ENCODE assay signal across 11 cellular contexts in genomic region chr4:185965456-185966384, GRCh38.
DNase-seq lines count a peak whose midpoint lies in the region; ATAC-seq, FAIRE-seq and TF ChIP-seq lines count a peak whose summit lies in the region.
"Had no signal": no experiment of that assay in that cellular context is flagged by ENCODE, and none has a peak within 500 bp of the region (broad histone marks: within the 10 kb centered on the region; RNA-seq: fewer than 3 reads in every experiment).

No MANE protein-coding gene starts in this region.

- no peaks in the 10 kb centered on the region for H3K9me3 ChIP-seq in lower lobe of right lung

- peak; percentile 18 for DNase-seq in GM10248 (ENCODE audit: extremely low spot score)
- DNase-seq in NAMALWA (ENCODE audit: low spot score): peak; percentile 6
- no peak for DNase-seq in lower lobe of right lung
- DNase-seq in NOMO-1 treated with dmso at 0.1 percent for 144 hours (lab: John Stamatoyannopoulos, UW; ENCODE audit: unreplicated experiment): no peak
- no peak for DNase-seq in activated CD4-positive, alpha-beta T cell treated with anti-CD3 and anti-CD28 coated beads, Interleukin-2, amount 50 U/mL, for 1 hour
- DNase-seq in frontal cortex (ENCODE audit: low spot score in 2 of 2): no peak
- DNase-seq in SW 1271 (lab: John Stamatoyannopoulos, UW): no peak
- DNase-seq: activated CD4-positive, alpha-beta T cell treated with anti-CD3 and anti-CD28 coated beads, Interleukin-2, amount 50 U/mL, for 48 hours; dorsolateral prefrontal cortex; left colon had no signal

- no peaks in the 10 kb centered on the region for H3K4me1 ChIP-seq in lower lobe of right lung

- H3K27ac ChIP-seq in lower lobe of right lung: peak overlapping the region; percentile 18

- H3K36me3 ChIP-seq in lower lobe of right lung: no peaks in the 10 kb centered on the region

- POLR2A ChIA-PET in GM10248 (lab: Yijun Ruan, JAX): no interaction called here

- no peak overlapping the region for H3K4me3 ChIP-seq in lower lobe of right lung

- intact Hi-C loops in lower lobe of right lung (cut with DNase I): no loop called here

- no peak for TF ChIP-seq CTCF in GM10248 (IDR thresholded peaks at IDR 0.05; ENCODE audit: control extremely low read depth, extremely low read depth, low read depth, missing control alignments)
- TF ChIP-seq CTCF in lower lobe of right lung (IDR thresholded peaks at IDR 0.05): no peak

- no peaks in the 10 kb centered on the region for H3K27me3 ChIP-seq in lower lobe of right lung (ENCODE audit: low read depth)
- H3K27me3 ChIP-seq: dorsolateral prefrontal cortex had no signal

- CTCF ChIA-PET in GM10248 (lab: Yijun Ruan, JAX): interaction anchor here (0.8 kb wide), 1 partner anchor 8 kb away, joined by 3 read pairs; no protein-coding TSS in a partner anchor

- ATAC-seq in GM21619 (IDR thresholded peaks at IDR 0.05; ENCODE audit: unreplicated experiment): peak; percentile 86
- no peak for ATAC-seq in lower lobe of right lung
- ATAC-seq: left colon had no signal

- no peak for FAIRE-seq in frontal cortex (lab: Jason Lieb, UNC)

Comparison
In these comparisons a context has a peak if more than half of its experiments do, and no peak if none do; other contexts are left out.
1. DNase-seq: peak in GM10248 (single experiment) and NAMALWA (single experiment); none in lower lobe of right lung (single experiment), NOMO-1 treated with dmso at 0.1 percent for 144 hours (single experiment), activated CD4-positive, alpha-beta T cell treated with anti-CD3 and anti-CD28 coated beads, Interleukin-2, amount 50 U/mL, for 1 hour (single experiment), frontal cortex (0 of 2) and SW 1271 (0 of 2).